In the genomic region with DNA sequence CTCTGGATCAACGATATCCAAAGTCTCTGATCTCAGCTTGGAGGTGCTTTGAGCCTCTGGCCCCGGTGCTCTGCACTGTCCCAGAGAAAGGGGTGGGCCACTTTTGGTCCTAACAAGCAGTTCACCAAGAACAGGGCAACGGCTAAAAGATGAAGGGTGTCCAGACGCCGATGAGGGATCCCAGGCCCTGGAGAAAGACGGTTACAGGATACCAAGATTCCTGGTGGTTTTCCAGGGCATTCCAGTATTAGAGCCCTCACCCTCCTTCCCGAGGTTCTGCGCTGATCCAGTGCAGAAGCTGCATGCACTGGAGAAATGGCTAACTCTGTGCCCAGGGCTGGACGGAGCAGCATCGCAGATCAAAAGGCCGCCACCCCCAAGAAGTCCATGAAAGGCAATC, we compare ENCODE assay signal across 14 cellular contexts.
A peak's percentile ranks its signal among the peaks of the same experiment; 100 is the strongest.
DNase-seq lines count a peak whose midpoint lies in the region; ATAC-seq and TF ChIP-seq lines count a peak whose summit lies in the region.
"Had no signal": no experiment of that assay in that cellular context is flagged by ENCODE, and none has a peak within 500 bp of the region (broad histone marks: within the 10 kb centered on the region; RNA-seq: fewer than 3 reads in every experiment).

No MANE protein-coding gene starts in this region.

- intact Hi-C loops in sciatic nerve (cut with DNase I) = no loop called here
- intact Hi-C loops in esophagus muscularis mucosa (cut with DNase I) = no loop called here

- no peak for TF ChIP-seq CTCF in esophagus muscularis mucosa (IDR thresholded peaks at IDR 0.05)

- no peak overlapping the region for H2AK5ac ChIP-seq in mesenchymal stem cell (ENCODE audit: low read length, severe bottlenecking)

- no peak overlapping the region for H3K23ac ChIP-seq in mesenchymal stem cell (ENCODE audit: low read length in 2 of 2)

- no peak overlapping the region for H3K27ac ChIP-seq in CD8-positive, alpha-beta memory T cell (ENCODE audit: low read depth, low read length)
- H3K27ac ChIP-seq in mesenchymal stem cell (ENCODE audit: low read length, poor library complexity, severe bottlenecking) = no peak overlapping the region
- no peak overlapping the region for H3K27ac ChIP-seq in esophagus muscularis mucosa (replicated peaks in 1 of 4)

- ATAC-seq in T-helper 17 cell (no peak), sciatic nerve (no peak), HG03342 (IDR thresholded peaks at IDR 0.05; ENCODE audit: unreplicated experiment) (no peak)
- ATAC-seq: GM12878, SK-N-SH treated with all-trans-retinoic acid at 6 μM for 48 hours had no signal

- no peak overlapping the region for H3K4me2 ChIP-seq in mesenchymal stem cell (ENCODE audit: low read length, poor library complexity, severe bottlenecking)

- peak overlapping the region in 1 of 7 donors; percentile 4 for H3K4me3 Mint-ChIP-seq in CD8-positive, alpha-beta memory T cell
- no peak overlapping the region for H3K4me3 Mint-ChIP-seq in T-helper 17 cell

- no peak overlapping the region for H2BK15ac ChIP-seq in mesenchymal stem cell (ENCODE audit: low read depth, poor library complexity, severe bottlenecking)

- peaks cover 0 to 2% (median 0%) of the 10 kb centered on the region in 3 donors for H3K36me3 Mint-ChIP-seq in CD8-positive, alpha-beta memory T cell
- H3K36me3 Mint-ChIP-seq in T-helper 17 cell (ENCODE audit: low read depth) = no peaks in the 10 kb centered on the region

- H2AFZ ChIP-seq in mesenchymal stem cell (ENCODE audit: low read depth, low read length) = no peak overlapping the region

- WGBS in mesenchymal stem cell = 93% methylated on average over 11 of the region's 11 CpGs
- 98% methylated on average over 10 of the region's 11 CpGs for WGBS in esophagus muscularis mucosa

- H3K27me3 ChIP-seq in CD8-positive, alpha-beta memory T cell (ENCODE audit: insufficient read depth, low read length, poor library complexity, severe bottlenecking) = no peaks in the 10 kb centered on the region
- no peaks in the 10 kb centered on the region for H3K27me3 ChIP-seq in mesenchymal stem cell (ENCODE audit: control insufficient read depth in 1 of 2, insufficient read depth in 1 of 2, low read length in 2 of 2)
- H3K27me3 ChIP-seq in esophagus muscularis mucosa = no peaks in the 10 kb centered on the region
- H3K27me3 ChIP-seq: Peyer's patch had no signal

- no peak for TF ChIP-seq POLR2A in esophagus muscularis mucosa (IDR thresholded peaks at IDR 0.05; ENCODE audit: low read depth)

- TF ChIP-seq EP300 in esophagus muscularis mucosa (IDR thresholded peaks at IDR 0.05) = no peak

- H2BK12ac ChIP-seq in mesenchymal stem cell (ENCODE audit: low read length in 2 of 2) = peak overlapping the region; percentile 0 to 86

- peak overlapping the region; percentile 45 for H4K8ac ChIP-seq in mesenchymal stem cell (ENCODE audit: low read length)

- H3K27me3 Mint-ChIP-seq in CD8-positive, alpha-beta memory T cell = peaks cover 0 to 5% of the 10 kb centered on the region in 2 donors
- no peaks in the 10 kb centered on the region for H3K27me3 Mint-ChIP-seq in T-helper 17 cell

- H3K4ac ChIP-seq in mesenchymal stem cell (ENCODE audit: low read depth in 1 of 2, low read length in 2 of 2) = peak overlapping the region in 1 of 2 experiments; percentile 40

- no peaks in the 10 kb centered on the region for H3K9me3 Mint-ChIP-seq in CD8-positive, alpha-beta memory T cell

- DNase-seq in CD8-positive, alpha-beta memory T cell = no peak
- no peak for DNase-seq in T-helper 17 cell
- DNase-seq in mesenchymal stem cell = no peak
- DNase-seq in sciatic nerve (ENCODE audit: low spot score) = peak; percentile 31
- DNase-seq in esophagus muscularis mucosa (ENCODE audit: extremely low spot score) = no peak
- DNase-seq in NCI-H2196 treated with DMSO at 0.1 percent for 48 hours (lab: John Stamatoyannopoulos, UW; ENCODE audit: unreplicated experiment) = no peak
- DNase-seq: HCEC 1CT, NCI-H1048, NCI-H82, Peyer's patch, Right ventricle myocardium superior had no signal

- H3K9me3 ChIP-seq in CD8-positive, alpha-beta memory T cell (ENCODE audit: low read length) = no peaks in the 10 kb centered on the region
- no peaks in the 10 kb centered on the region for H3K9me3 ChIP-seq in T-helper 17 cell (ENCODE audit: control insufficient read depth, low read length, poor library complexity, severe bottlenecking)
- H3K9me3 ChIP-seq in mesenchymal stem cell (ENCODE audit: control insufficient read depth, low read length) = no peaks in the 10 kb centered on the region
- H3K9me3 ChIP-seq in esophagus muscularis mucosa = no peaks in the 10 kb centered on the region
- H3K9me3 ChIP-seq: Peyer's patch had no signal

- no peak overlapping the region for H2BK5ac ChIP-seq in mesenchymal stem cell (ENCODE audit: low read depth, low read length, poor library complexity, severe bottlenecking)

- no peak overlapping the region for H3K14ac ChIP-seq in mesenchymal stem cell (ENCODE audit: low read length in 2 of 2)

- peaks cover 27% of the 10 kb centered on the region for H3K4me1 ChIP-seq in CD8-positive, alpha-beta memory T cell (ENCODE audit: insufficient read depth, low read length)
- peaks cover 12% of the 10 kb centered on the region for H3K4me1 ChIP-seq in mesenchymal stem cell (ENCODE audit: control insufficient read depth, insufficient read depth, low read depth, low read length)
- peaks cover 7 to 11% (median 11%) of the 10 kb centered on the region in 4 donors for H3K4me1 ChIP-seq in esophagus muscularis mucosa

- no peak overlapping the region for H4K91ac ChIP-seq in mesenchymal stem cell (ENCODE audit: low read length)

- H3K9ac ChIP-seq in mesenchymal stem cell (ENCODE audit: low read length) = no peak overlapping the region

- peak overlapping the region; percentile 39 for H2BK120ac ChIP-seq in mesenchymal stem cell (ENCODE audit: low read depth, low read length)

- no peak overlapping the region for H3K4me3 ChIP-seq in CD8-positive, alpha-beta memory T cell (ENCODE audit: low read length)
- no peak overlapping the region for H3K4me3 ChIP-seq in mesenchymal stem cell (ENCODE audit: insufficient read depth in 1 of 2, low read depth in 1 of 2, low read length in 2 of 2)
- H3K4me3 ChIP-seq in esophagus muscularis mucosa = no peak overlapping the region
- H3K4me3 ChIP-seq: GM12878, Peyer's patch had no signal

- no peaks in the 10 kb centered on the region for H3K36me3 ChIP-seq in CD8-positive, alpha-beta memory T cell (ENCODE audit: insufficient read depth, low read length)
- no peaks in the 10 kb centered on the region for H3K36me3 ChIP-seq in mesenchymal stem cell (ENCODE audit: control insufficient read depth in 1 of 2, insufficient read depth in 2 of 2, low read depth in 1 of 2, low read length in 2 of 2)
- no peaks in the 10 kb centered on the region for H3K36me3 ChIP-seq in esophagus muscularis mucosa
- H3K36me3 ChIP-seq: Peyer's patch had no signal

- POLR2A ChIA-PET in CD8-positive, alpha-beta memory T cell (lab: Charles Lee) = interaction anchor here (1.0 to 1.5 kb wide), 2 partner anchors 12 to 148 kb away, joined by 3 to 5 read pairs; no protein-coding TSS in a partner anchor

- no peaks in the 10 kb centered on the region for H3K79me1 ChIP-seq in mesenchymal stem cell (replicated peaks; ENCODE audit: low read length, poor library complexity, severe bottlenecking)

- peaks cover 42 to 64% (median 55%) of the 10 kb centered on the region in 3 donors for H3K4me1 Mint-ChIP-seq in CD8-positive, alpha-beta memory T cell
- H3K4me1 Mint-ChIP-seq in T-helper 17 cell = peaks cover 38% of the 10 kb centered on the region

- peak overlapping the region in 1 of 2 experiments; percentile 25 for H3K18ac ChIP-seq in mesenchymal stem cell (ENCODE audit: low read depth in 1 of 2, low read length in 2 of 2)

- CTCF ChIA-PET in CD8-positive, alpha-beta memory T cell (lab: Charles Lee) = interaction anchor here (2.3 kb wide), 1 partner anchor 11 kb away, joined by 7 read pairs; no protein-coding TSS in a partner anchor

- H3K27ac Mint-ChIP-seq in CD8-positive, alpha-beta memory T cell = peak overlapping the region in 6 of 8 donors; percentile 37 to 100 (median 89)
- H3K27ac Mint-ChIP-seq in T-helper 17 cell = peak overlapping the region; percentile 83
